8 cellular contexts compared by ENCODE assay signal in the genomic region with DNA sequence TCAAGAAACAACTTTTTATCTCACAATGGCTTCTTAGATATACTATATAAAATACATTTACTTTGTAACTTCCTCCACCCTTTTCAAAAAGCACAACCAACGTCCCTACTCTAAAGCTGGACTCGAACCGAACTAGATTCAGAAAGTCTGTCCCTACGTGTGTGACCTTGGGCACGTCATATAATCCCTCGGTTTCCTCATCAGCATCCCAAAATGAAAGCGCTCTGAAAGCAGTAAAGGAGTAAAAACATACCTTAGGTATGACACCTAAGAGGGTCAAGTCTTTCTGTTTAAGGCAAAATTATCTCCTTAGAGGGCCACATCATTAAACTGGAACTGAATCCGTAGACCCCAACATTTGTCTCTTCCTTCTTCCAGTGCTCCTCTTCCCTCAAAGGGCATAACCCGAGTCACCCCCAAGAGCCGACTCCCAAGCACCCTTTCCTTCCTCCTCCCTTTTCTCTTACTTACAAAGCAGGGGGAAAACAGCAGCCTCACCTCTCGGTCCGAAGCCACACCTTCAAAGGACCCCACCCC. TPM values are rescaled to one million over a fixed set of nuclear protein-coding genes. Genes with fewer than 3 reads are reported as not detected.
DNase-seq lines count a peak whose midpoint lies in the region; FAIRE-seq and TF ChIP-seq lines count a peak whose summit lies in the region.

No MANE protein-coding gene starts in this region.

- peak overlapping the region; percentile 77 for H3K9ac ChIP-seq in SU-DHL-6 (ENCODE audit: low read length)

- H3K9me2 ChIP-seq in SU-DHL-6 (replicated peaks; ENCODE audit: insufficient read depth, low read length), result no peaks in the 10 kb centered on the region

- no peak overlapping the region for H2AFZ ChIP-seq in SU-DHL-6 (ENCODE audit: low read depth, low read length, severe bottlenecking)

- H3K9me3 ChIP-seq in SU-DHL-6 (ENCODE audit: insufficient read depth, low read length) (no peaks in the 10 kb centered on the region), testis (no peaks in the 10 kb centered on the region)

- peaks cover 89% of the 10 kb centered on the region for H3K79me2 ChIP-seq in SU-DHL-6 (ENCODE audit: insufficient read depth, low read length)

- DNase-seq in SIG-M5 treated with dmso at 0.1 percent for 504 hours (lab: John Stamatoyannopoulos, UW; ENCODE audit: unreplicated experiment) (peak; percentile 61), SIG-M5 (lab: John Stamatoyannopoulos, UW) (no peak), testis (no peak), HuH-7 (ENCODE audit: low spot score) (no peak), head of caudate nucleus (no peak), GM12891 (ENCODE audit: insufficient read length, low spot score) (no peak)

- 0 to 1% methylated on average over 12 of the region's 12 CpGs for WGBS in testis, 2 donors

- no peaks in the 10 kb centered on the region for H3K4me1 ChIP-seq in testis

- no peaks in the 10 kb centered on the region for H3K27me3 ChIP-seq in SU-DHL-6 (ENCODE audit: low read length)
- no peaks in the 10 kb centered on the region for H3K27me3 ChIP-seq in testis

- FAIRE-seq in GM12891 (lab: Jason Lieb, UNC), result no peak

- peak overlapping the region; percentile 88 for H3K4me2 ChIP-seq in SU-DHL-6 (ENCODE audit: low read depth, low read length, poor library complexity, severe bottlenecking)

- peak overlapping the region; percentile 84 for H3K4me3 ChIP-seq in SU-DHL-6 (ENCODE audit: insufficient read depth, low read length, poor library complexity, severe bottlenecking)
- peak overlapping the region; percentile 97 for H3K4me3 ChIP-seq in iPS-11a (ENCODE audit: low read depth, low read length)
- peak overlapping the region; percentile 93 to 97 for H3K4me3 ChIP-seq in testis

- H4K20me1 ChIP-seq in SU-DHL-6 (ENCODE audit: low read depth, low read length), result peaks cover 30% of the 10 kb centered on the region

- peaks cover 10% of the 10 kb centered on the region; the same call in 1 of the 2 replicates for H3F3A ChIP-seq in SU-DHL-6 (ENCODE audit: insufficient read depth)

- H3K36me3 ChIP-seq in SU-DHL-6 (ENCODE audit: low read length) (0 out of 2 replicates have a peak, but pooled peaks cover 4% of the 10 kb centered on the region), testis (ENCODE audit: low read depth, missing control alignments) (no peaks in the 10 kb centered on the region)

- H3K27ac ChIP-seq in SU-DHL-6 (ENCODE audit: low read depth, low read length) (peak overlapping the region; percentile 92), testis (peak overlapping the region; percentile 75 to 87)

- TF ChIP-seq POLR2A in testis (IDR thresholded peaks at IDR 0.05) (no peak), GM12891 (IDR thresholded peaks at IDR 0.05; ENCODE audit: low read depth, low read length) (no peak)

- TF ChIP-seq CTCF in SU-DHL-6 (IDR thresholded peaks at IDR 0.05; ENCODE audit: insufficient read depth, low read length, poor library complexity, severe bottlenecking) (no peak), testis (IDR thresholded peaks at IDR 0.05) (no peak)

- intact Hi-C loops in testis (cut with DNase I; ENCODE audit: low total_unique reads), result no loop called here
- intact Hi-C loops in head of caudate nucleus (cut with DNase I), result loop anchor here (10.0 kb wide), 1 partner anchor 311 kb away; no protein-coding TSS in a partner anchor

TF ChIP-seq in GM12891, 5 proteins besides CTCF, POLR2A, EP300 and RAD21:
- TF ChIP-seq POU2F2 (IDR thresholded peaks at IDR 0.05; ENCODE audit: low read depth, low read length) (no peak), TAF1 (IDR thresholded peaks at IDR 0.05; ENCODE audit: low read depth, low read length) (no peak), POLR2AphosphoS5 (IDR thresholded peaks at IDR 0.05; ENCODE audit: low read depth, low read length) (no peak), SPI1 (IDR thresholded peaks at IDR 0.05; ENCODE audit: low read depth, low read length) (no peak), PAX5 (IDR thresholded peaks at IDR 0.05; ENCODE audit: insufficient read depth, low read length, severe bottlenecking) (no peak)

RNA-seq across cellular contexts. Expression of a gene that starts 0.7 kb away (rescaled TPM):
- 10 to 100 TPM; 59.4 to 64.7 TPM for total RNA-seq in testis
- 62.8 TPM for polyA plus RNA-seq in testis (ENCODE audit: insufficient read depth, low read depth, low replicate concordance)
- 59.7 TPM for polyA plus RNA-seq in GM12891 (2012; ENCODE audit: low read depth, missing spikeins)

RNA-seq across cellular contexts. Expression of a gene that starts 1.5 kb away (rescaled TPM):
- total RNA-seq in testis, result 10 to 100 TPM; 17.6 to 24.0 TPM
- polyA plus RNA-seq in testis (ENCODE audit: insufficient read depth, low read depth, low replicate concordance), result 13.3 TPM
- 2.3 TPM for polyA plus RNA-seq in GM12891 (2012; ENCODE audit: low read depth, missing spikeins)
